1 cellular context compared by ENCODE assay signal in genomic region chr11:71249301-71249700, GRCh38.
TF ChIP-seq lines count a peak whose summit lies in the region.

No MANE protein-coding gene starts in this region.

TF ChIP-seq in HCT116, 20 proteins besides CTCF, POLR2A, EP300 and RAD21:
- TF ChIP-seq JUND (IDR thresholded peaks at IDR 0.05) (no peak), EGR1 (IDR thresholded peaks at IDR 0.05; ENCODE audit: low read depth) (no peak), MAX (IDR thresholded peaks at IDR 0.05) (no peak), POLR2AphosphoS5 (IDR thresholded peaks at IDR 0.05; ENCODE audit: low read depth, low read length) (no peak), YY1 (IDR thresholded peaks at IDR 0.05; ENCODE audit: extremely low read depth, insufficient replicate concordance, low read depth, low read length) (no peak), SP1 (IDR thresholded peaks at IDR 0.05; ENCODE audit: low read depth) (no peak)
